Comparison of ENCODE assay signal across 22 cellular contexts in genomic region chr2:144946263-144946662, GRCh38.
A peak's percentile ranks its signal among the peaks of the same experiment; 100 is the strongest.
DNase-seq lines count a peak whose midpoint lies in the region; ATAC-seq, FAIRE-seq and TF ChIP-seq lines count a peak whose summit lies in the region.
"Had no signal": no experiment of that assay in that cellular context is flagged by ENCODE, and none has a peak within 500 bp of the region (broad histone marks: within the 10 kb centered on the region; RNA-seq: fewer than 3 reads in every experiment).

No MANE protein-coding gene starts in this region.

- H3K4me3 ChIP-seq in epithelial cell of esophagus (ENCODE audit: low read length) (no peak overlapping the region), small intestine (ENCODE audit: low read depth in 1 of 2, low read length in 2 of 2) (no peak overlapping the region)
- H3K4me3 ChIP-seq: BLaER1 treated with 17β-estradiol and CSF1 and Interleukin-3, amounts not matched to agents 10 nM and 100 nM; hepatocyte; Peyer's patch had no signal

- no peak overlapping the region for H3K4me3 Mint-ChIP-seq in activated CD4-positive, alpha-beta T cell treated with anti-CD3 and anti-CD28 coated beads, Interleukin-2, amount 10 ng/mL, durations not matched to agents 7 days and 5 days
- H3K4me3 Mint-ChIP-seq: neural crest cell had no signal

- H3K27ac ChIP-seq in small intestine (ENCODE audit: low read depth in 1 of 2, low read length in 1 of 2), result no peak overlapping the region
- H3K27ac ChIP-seq: BLaER1 treated with 17β-estradiol and CSF1 and Interleukin-3, amounts not matched to agents 10 nM and 100 nM; hepatocyte; Peyer's patch had no signal

- H3K27me3 ChIP-seq in small intestine (ENCODE audit: control insufficient read depth in 2 of 2, insufficient read depth in 2 of 2, low read length in 2 of 2), result no peaks in the 10 kb centered on the region
- H3K27me3 ChIP-seq: BLaER1 treated with 17β-estradiol and CSF1 and Interleukin-3, amounts not matched to agents 10 nM and 100 nM; hepatocyte; Peyer's patch had no signal

- no peaks in the 10 kb centered on the region for H3K27me3 Mint-ChIP-seq in activated CD4-positive, alpha-beta T cell treated with anti-CD3 and anti-CD28 coated beads, Interleukin-2, amount 10 ng/mL, durations not matched to agents 7 days and 5 days

- no peaks in the 10 kb centered on the region for H3K4me1 Mint-ChIP-seq in activated CD4-positive, alpha-beta T cell treated with anti-CD3 and anti-CD28 coated beads, Interleukin-2, amount 10 ng/mL, durations not matched to agents 7 days and 5 days

- FAIRE-seq in small intestine (lab: Jason Lieb, UNC), result no peak
- FAIRE-seq: G401.6, GM19239 had no signal

- no peak overlapping the region for H3K27ac Mint-ChIP-seq in activated CD4-positive, alpha-beta T cell treated with anti-CD3 and anti-CD28 coated beads, Interleukin-2, amount 10 ng/mL, durations not matched to agents 7 days and 5 days

- no peaks in the 10 kb centered on the region for H3K36me3 Mint-ChIP-seq in activated CD4-positive, alpha-beta T cell treated with anti-CD3 and anti-CD28 coated beads, Interleukin-2, amount 10 ng/mL, durations not matched to agents 7 days and 5 days (ENCODE audit: low read depth)

- 29 to 69% (median 33%) methylated on average over 1 of the region's 1 CpG for WGBS in small intestine, 3 donors

- no peaks in the 10 kb centered on the region for H3K9me3 ChIP-seq in small intestine (ENCODE audit: control insufficient read depth, low read depth)
- H3K9me3 ChIP-seq: Peyer's patch had no signal

- peak in 2 of 3 experiments; percentile 21 to 73 for DNase-seq in NCI-H1417 (lab: John Stamatoyannopoulos, UW)
- DNase-seq in NCI-H1417 treated with DMSO at 0.1 percent for 48 hours (lab: John Stamatoyannopoulos, UW), result no peak
- peak; percentile 1 for DNase-seq in NCI-H524 treated with DMSO at 0.1 percent for 48 hours (lab: John Stamatoyannopoulos, UW)
- peak; percentile 60 for DNase-seq in epithelial cell of esophagus (ENCODE audit: low read depth)
- peak; percentile 25 for DNase-seq in small intestine
- DNase-seq in kidney glomerular epithelial cell (lab: John Stamatoyannopoulos, UW), result no peak
- no peak for DNase-seq in activated CD4-positive, alpha-beta T cell treated with anti-CD3 and anti-CD28 coated beads, Interleukin-2, amount 10 ng/mL, durations not matched to agents 7 days and 5 days
- DNase-seq: activated CD4-positive, alpha-beta T cell treated with anti-CD3 and anti-CD28 coated beads for 48 hours; activated effector memory CD4-positive, alpha-beta T cell treated with anti-CD3 and anti-CD28 coated beads, Interleukin-2, amount 50 U/mL, for 16 hours; caudate nucleus; islet precursor cell; Karpas-422; NCI-H187 treated with DMSO at 0.1 percent for 48 hours; NCI-H526 had no signal

- no peaks in the 10 kb centered on the region for H3K36me3 ChIP-seq in small intestine (ENCODE audit: control insufficient read depth in 2 of 2, insufficient read depth in 2 of 2, low read length in 2 of 2)
- H3K36me3 ChIP-seq: BLaER1 treated with 17β-estradiol and CSF1 and Interleukin-3, amounts not matched to agents 10 nM and 100 nM; Peyer's patch had no signal

- peaks cover 0 to 4% of the 10 kb centered on the region in 2 donors for H3K4me1 ChIP-seq in small intestine (ENCODE audit: control insufficient read depth in 2 of 2, insufficient read depth in 1 of 2, low read depth in 1 of 2, low read length in 1 of 2)

- POLR2A ChIA-PET in activated CD4-positive, alpha-beta T cell treated with anti-CD3 and anti-CD28 coated beads, Interleukin-2, amount 10 ng/mL, durations not matched to agents 7 days and 5 days (lab: Charles Lee), result no interaction called here

- TF ChIP-seq CTCF in epithelial cell of esophagus (IDR thresholded peaks at IDR 0.05; ENCODE audit: insufficient read depth, low read depth, low read length, missing control alignments), result no peak

- CTCF ChIA-PET in activated CD4-positive, alpha-beta T cell treated with anti-CD3 and anti-CD28 coated beads, Interleukin-2, amount 10 ng/mL, durations not matched to agents 7 days and 5 days (lab: Charles Lee), result no interaction called here

- H3K9me3 Mint-ChIP-seq in activated CD4-positive, alpha-beta T cell treated with anti-CD3 and anti-CD28 coated beads, Interleukin-2, amount 10 ng/mL, durations not matched to agents 7 days and 5 days, result no peaks in the 10 kb centered on the region
- H3K9me3 Mint-ChIP-seq: neural crest cell had no signal

- no peak for ATAC-seq in GM19397 (IDR thresholded peaks at IDR 0.05; ENCODE audit: unreplicated experiment)
- ATAC-seq: HCT116 had no signal

Comparison
In these comparisons a context has a peak if more than half of its experiments do, and no peak if none do; other contexts are left out.
1. DNase-seq: peak in NCI-H1417 (2 of 3), NCI-H524 treated with DMSO at 0.1 percent for 48 hours (single experiment), epithelial cell of esophagus (single experiment) and small intestine (single experiment); none in NCI-H1417 treated with DMSO at 0.1 percent for 48 hours (single experiment), kidney glomerular epithelial cell (single experiment) and activated CD4-positive, alpha-beta T cell treated with anti-CD3 and anti-CD28 coated beads, Interleukin-2, amount 10 ng/mL, durations not matched to agents 7 days and 5 days (single experiment).